Comparison of ENCODE assay signal across 23 cellular contexts in genomic region chr1:41118645-41119044, GRCh38.
DNase-seq lines count a peak whose midpoint lies in the region; ATAC-seq, FAIRE-seq and TF ChIP-seq lines count a peak whose summit lies in the region.
"Had no signal": no experiment of that assay in that cellular context is flagged by ENCODE, and none has a peak within 500 bp of the region (broad histone marks: within the 10 kb centered on the region; RNA-seq: fewer than 3 reads in every experiment).

No MANE protein-coding gene starts in this region.

- POLR2A ChIA-PET in endothelial cell of umbilical vein (lab: Charles Lee) = no interaction called here

- BruUV-seq in endothelial cell of umbilical vein (replicated peaks; lab: Mats Ljungman, UMichigan) = no TSS peak

- H3K4me3 ChIP-seq in cardiac muscle cell (no peak overlapping the region), endothelial cell of umbilical vein (replicated peaks in 1 of 3; ENCODE audit: insufficient read depth in 1 of 3, low read depth in 1 of 3, low read length in 3 of 3) (no peak overlapping the region), tibial artery (no peak overlapping the region)
- H3K4me3 ChIP-seq: A549; BLaER1 treated with 17β-estradiol and CSF1 and Interleukin-3, amounts not matched to agents 10 nM and 100 nM had no signal

- H3K9me3 ChIP-seq in cardiac muscle cell (ENCODE audit: low read depth) (no peaks in the 10 kb centered on the region), endothelial cell of umbilical vein (replicated peaks; ENCODE audit: control insufficient read depth, insufficient read depth, low read length) (no peaks in the 10 kb centered on the region), tibial artery (no peaks in the 10 kb centered on the region)
- H3K9me3 ChIP-seq: A549; BLaER1 treated with 17β-estradiol and CSF1 and Interleukin-3, amounts not matched to agents 10 nM and 100 nM had no signal

- H3K36me3 ChIP-seq in cardiac muscle cell (peaks cover 26% of the 10 kb centered on the region), endothelial cell of umbilical vein (ENCODE audit: control insufficient read depth in 2 of 2, extremely low read depth in 1 of 2, insufficient read depth in 2 of 2, low read length in 2 of 2) (peaks cover 0 to 2% of the 10 kb centered on the region in 2 experiments), tibial artery (peaks cover 0 to 7% (median under 1%) of the 10 kb centered on the region in 3 donors)

- no peak overlapping the region for H3K9ac ChIP-seq in endothelial cell of umbilical vein (replicated peaks; ENCODE audit: extremely low read depth, insufficient read depth, low read length)
- H3K9ac ChIP-seq: BLaER1 treated with 17β-estradiol and CSF1 and Interleukin-3, amounts not matched to agents 10 nM and 100 nM had no signal

- ATAC-seq in Right ventricle myocardium superior (ENCODE audit: poor library complexity) = no peak
- ATAC-seq: A549 had no signal

- DNase-seq in cardiac muscle cell (ENCODE audit: low read depth in 1 of 2, low spot score in 1 of 2) (no peak), Right ventricle myocardium superior (no peak), endothelial cell of umbilical vein (ENCODE audit: low read depth, low spot score) (peak; percentile 57), GM19239 (ENCODE audit: insufficient read length, low spot score) (no peak), tibial artery (no peak)
- DNase-seq in stimulated activated CD4-positive, alpha-beta T cell treated with anti-CD3 and anti-CD28 coated beads, Interleukin-2, amount 100 ng/mL, for 48 hours = no peak
- DNase-seq: AML-193; CD4-positive, alpha-beta memory T cell; CD8-positive, alpha-beta memory T cell; COR-L47; DMS 273 treated with DMSO at 0.1 percent for 48 hours; DMS153; DMS53; DMS79; DND-41; EL; GF-D8 had no signal

- H3K27ac ChIP-seq in cardiac muscle cell (peak overlapping the region; percentile 43), VCaP (peak overlapping the region; percentile 8; the same call in 1 of the 2 replicates), endothelial cell of umbilical vein (ENCODE audit: insufficient read depth, low read depth, low read length) (no peak overlapping the region), tibial artery (no peak overlapping the region)
- H3K27ac ChIP-seq: 22Rv1; A549; BLaER1 treated with 17β-estradiol and CSF1 and Interleukin-3, amounts not matched to agents 10 nM and 100 nM had no signal

- TF ChIP-seq POLR2A in endothelial cell of umbilical vein (IDR thresholded peaks at IDR 0.05; ENCODE audit: low read depth, low read length) = no peak

- FAIRE-seq in endothelial cell of umbilical vein (lab: Jason Lieb, UNC) (no peak), GM19239 (lab: Jason Lieb, UNC) (no peak)
- FAIRE-seq: A549, G401.6, GM12891 had no signal

- H3K4me1 ChIP-seq in cardiac muscle cell (ENCODE audit: low read depth) (peaks cover 8% of the 10 kb centered on the region), endothelial cell of umbilical vein (ENCODE audit: control insufficient read depth, extremely low read depth, insufficient read depth, low read length) (no peaks in the 10 kb centered on the region), tibial artery (peaks cover 0 to 4% (median 1%) of the 10 kb centered on the region in 4 donors)

- intact Hi-C loops in Right ventricle myocardium superior (cut with DNase I) (no loop called here), endothelial cell of umbilical vein (cut with micrococcal nuclease) (no loop called here), tibial artery (cut with DNase I; ENCODE audit: low total_unique reads) (loop anchor here (1.0 kb wide), 1 partner anchor 15 kb away; no protein-coding TSS in a partner anchor)

- dilution Hi-C loops in endothelial cell of umbilical vein (cut with MboI; ENCODE audit: extremely low pct_ligation_motif_present, low sequenced_read_pairs) = no loop called here

- no peak overlapping the region for H3K4me2 ChIP-seq in endothelial cell of umbilical vein (ENCODE audit: insufficient read depth, low read length)
- H3K4me2 ChIP-seq: A549; BLaER1 treated with 17β-estradiol and CSF1 and Interleukin-3, amounts not matched to agents 10 nM and 100 nM had no signal

- no peak overlapping the region for H2AFZ ChIP-seq in endothelial cell of umbilical vein (ENCODE audit: low read depth, low read length)

- H3K27me3 ChIP-seq in cardiac muscle cell = no peaks in the 10 kb centered on the region
- H3K27me3 ChIP-seq in endothelial cell of umbilical vein (ENCODE audit: control insufficient read depth in 2 of 2, insufficient read depth in 2 of 2, low read length in 2 of 2) = no peaks in the 10 kb centered on the region
- no peaks in the 10 kb centered on the region for H3K27me3 ChIP-seq in tibial artery
- H3K27me3 ChIP-seq: BLaER1 treated with 17β-estradiol and CSF1 and Interleukin-3, amounts not matched to agents 10 nM and 100 nM had no signal

- CTCF ChIA-PET in endothelial cell of umbilical vein (lab: Charles Lee) = interaction anchor here (1.5 kb wide), 1 partner anchor 95 kb away, joined by 4 read pairs; no protein-coding TSS in a partner anchor

- TF ChIP-seq CTCF in cardiac muscle cell (IDR thresholded peaks at IDR 0.05; ENCODE audit: low read depth, low read length) (no peak), VCaP (conservative IDR thresholded peaks at IDR 0.05) (no peak), endothelial cell of umbilical vein (IDR thresholded peaks at IDR 0.05; ENCODE audit: extremely low read depth in 1 of 2, insufficient read depth in 1 of 2, low read depth in 1 of 2, low read length in 2 of 2) (no peak), tibial artery (IDR thresholded peaks at IDR 0.05) (no peak)

- H4K20me1 ChIP-seq in endothelial cell of umbilical vein (replicated peaks; ENCODE audit: control insufficient read depth, extremely low read depth, insufficient read depth, low read length) = no peaks in the 10 kb centered on the region
- H4K20me1 ChIP-seq: BLaER1 treated with 17β-estradiol and CSF1 and Interleukin-3, amounts not matched to agents 10 nM and 100 nM had no signal

- H3K9me1 ChIP-seq in endothelial cell of umbilical vein (replicated peaks; ENCODE audit: control insufficient read depth, extremely low read depth, insufficient read depth, low read length) = no peaks in the 10 kb centered on the region

- H3K79me2 ChIP-seq in endothelial cell of umbilical vein (ENCODE audit: control insufficient read depth, insufficient read depth, low read length) = no peaks in the 10 kb centered on the region

TF ChIP-seq in endothelial cell of umbilical vein, 7 proteins besides CTCF, POLR2A, EP300 and RAD21:
- no peak for TF ChIP-seq FOS (IDR thresholded peaks at IDR 0.05; ENCODE audit: borderline replicate concordance, insufficient read depth, low read length)
- TF ChIP-seq GATA2 (IDR thresholded peaks at IDR 0.05; ENCODE audit: insufficient read depth, insufficient read length, low read depth, low read length) = no peak
- no peak for TF ChIP-seq JUN (IDR thresholded peaks at IDR 0.05; ENCODE audit: borderline replicate concordance, insufficient read depth, insufficient read length, low read depth)
- no peak for TF ChIP-seq EZH2 (IDR thresholded peaks at IDR 0.05; ENCODE audit: borderline replicate concordance, low read depth, low read length, severe bottlenecking)
- no peak for TF ChIP-seq POLR2AphosphoS5 (IDR thresholded peaks at IDR 0.05; ENCODE audit: insufficient read depth, low read depth, low read length)
- no peak for TF ChIP-seq MYC (IDR thresholded peaks at IDR 0.05; ENCODE audit: low read depth, low read length)
- TF ChIP-seq MAX (IDR thresholded peaks at IDR 0.05; ENCODE audit: insufficient read depth, insufficient read length) = no peak

Comparison
In these comparisons a context has a peak if more than half of its experiments do, and no peak if none do; other contexts are left out.
1. H3K27ac ChIP-seq: peak in cardiac muscle cell (single experiment) and VCaP (single experiment); none in endothelial cell of umbilical vein (single experiment) and tibial artery (0 of 2).